In the genomic region with DNA sequence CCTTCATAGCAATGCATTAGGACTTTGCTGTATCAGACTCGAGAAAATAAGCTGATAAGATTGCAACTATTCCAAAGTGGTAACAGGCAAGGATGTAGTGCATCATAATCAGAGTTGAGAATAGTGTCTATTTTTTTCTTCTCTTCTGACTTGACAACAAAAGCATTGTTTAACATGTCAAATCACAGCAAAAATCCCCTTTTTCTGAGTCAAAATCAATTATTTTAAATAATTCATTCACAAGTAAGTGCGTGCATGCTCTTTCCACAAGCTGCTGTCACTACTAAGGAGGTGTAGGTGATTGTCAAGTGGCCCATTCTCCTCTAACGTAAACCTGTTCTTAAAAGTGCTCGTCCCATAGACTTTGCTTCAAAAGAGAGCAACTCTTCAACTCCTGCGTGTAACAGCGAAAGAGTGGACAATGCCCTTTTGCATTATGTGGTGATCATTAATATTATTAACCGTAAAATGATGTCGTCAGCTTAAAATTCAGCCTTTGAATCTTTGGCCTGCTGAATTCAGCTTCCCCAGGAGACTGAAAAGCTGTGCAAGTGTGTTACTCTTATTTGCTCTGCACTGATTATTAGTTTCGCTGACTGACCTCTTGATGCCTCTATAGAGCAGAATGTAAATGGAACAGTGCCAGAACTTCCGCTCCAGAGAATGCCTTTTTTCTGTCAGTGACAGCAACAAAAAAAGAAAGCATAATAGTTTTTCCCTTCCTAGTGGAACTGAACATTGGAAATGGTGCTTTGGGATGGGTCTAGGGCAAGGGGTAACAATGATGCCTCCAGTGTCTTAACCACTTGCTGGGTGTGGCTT, we compare ENCODE assay signal across 26 cellular contexts.
DNase-seq lines count a peak whose midpoint lies in the region; ATAC-seq and TF ChIP-seq lines count a peak whose summit lies in the region.
"Had no signal": no experiment of that assay in that cellular context is flagged by ENCODE, and none has a peak within 500 bp of the region (broad histone marks: within the 10 kb centered on the region; RNA-seq: fewer than 3 reads in every experiment).

No MANE protein-coding gene starts in this region.

- no peak overlapping the region for H3K9ac ChIP-seq in IMR-90 (ENCODE audit: low read depth, low read length)
- H3K9ac ChIP-seq: BLaER1, KMS-11 had no signal

- no peak overlapping the region for H3K4me2 ChIP-seq in IMR-90 (ENCODE audit: low read depth, low read length)
- H3K4me2 ChIP-seq: BLaER1, KMS-11 had no signal

- no peak for TF ChIP-seq RAD21 in IMR-90 (IDR thresholded peaks at IDR 0.05; ENCODE audit: low read length)

- peaks cover 2% of the 10 kb centered on the region; the same call in 1 of the 2 replicates for H3K9me3 ChIP-seq in IMR-90 (ENCODE audit: control insufficient read depth, insufficient read depth, low read length)
- H3K9me3 ChIP-seq in T-helper 17 cell (ENCODE audit: control insufficient read depth, low read length, poor library complexity, severe bottlenecking), result no peaks in the 10 kb centered on the region
- H3K9me3 ChIP-seq: BLaER1, gastrocnemius medialis, transverse colon had no signal

- H3K27ac ChIP-seq in IMR-90 (ENCODE audit: insufficient read depth, low read length), result no peak overlapping the region
- peak overlapping the region; percentile 57 for H3K27ac ChIP-seq in angular gyrus (ENCODE audit: low read depth, low read length)
- H3K27ac ChIP-seq: BLaER1, gastrocnemius medialis, HL-60, KMS-11, SK-N-MC, transverse colon had no signal

- WGBS in IMR-90 (ENCODE audit: extremely low coverage in 2 of 2, insufficient read length in 1 of 2), 2 experiments, result no CpG with 5 or more reads among the region's 10 CpGs

- H2BK120ac ChIP-seq in IMR-90 (ENCODE audit: low read depth, low read length), result no peak overlapping the region

- H4K91ac ChIP-seq in IMR-90 (ENCODE audit: insufficient read depth, low read depth, low read length), result no peak overlapping the region

- H3K36me3 ChIP-seq in IMR-90 (ENCODE audit: control insufficient read depth, insufficient read depth, low read length), result no peaks in the 10 kb centered on the region
- H3K36me3 ChIP-seq: BLaER1, gastrocnemius medialis, MG63, transverse colon had no signal

- TF ChIP-seq POLR2A in IMR-90 (IDR thresholded peaks at IDR 0.05; ENCODE audit: low read depth, low read length), result no peak

- no peak overlapping the region for H3K4me3 Mint-ChIP-seq in T-helper 17 cell
- H3K4me3 Mint-ChIP-seq in activated T-helper 1 cell treated with anti-CD3 and anti-CD28 coated beads, Interleukin-12 subunit alpha, Interleukin-12 subunit beta, Interleukin-2, Interleukin-4 antibody, amounts not matched to agents 30 ng/mL and 10 ng/mL and 1 ng/mL, durations not matched to agents 14 hours and 24 hours and 36 hours, result no peak overlapping the region
- H3K4me3 Mint-ChIP-seq: activated B cell treated with CpG ODN at 0.5 μM for 24 hours; activated naive CD8-positive, alpha-beta T cell treated with anti-CD3 and anti-CD28 coated beads, Interleukin-2, amount 50 U/mL, for 24 hours; activated T-cell treated with anti-CD3 and anti-CD28 coated beads, Interleukin-2, amount 50 U/mL, for 4 hours; memory B cell had no signal

- H3K9me3 Mint-ChIP-seq in activated T-helper 1 cell treated with anti-CD3 and anti-CD28 coated beads, Interleukin-12 subunit alpha, Interleukin-12 subunit beta, Interleukin-2, Interleukin-4 antibody, amounts not matched to agents 30 ng/mL and 10 ng/mL and 1 ng/mL, durations not matched to agents 14 hours and 24 hours and 36 hours, result peaks cover 5% of the 10 kb centered on the region

- TF ChIP-seq CTCF in IMR-90 (conservative IDR thresholded peaks at IDR 0.05; ENCODE audit: low read depth, low read length), result no peak

- H3K23ac ChIP-seq in IMR-90 (ENCODE audit: low read depth, low read length), result no peak overlapping the region

- intact Hi-C loops in IMR-90 (cut with micrococcal nuclease) (no loop called here), sciatic nerve (cut with DNase I) (no loop called here)
- intact Hi-C loops in activated T-helper 1 cell treated with anti-CD3 and anti-CD28 coated beads, Interleukin-12 subunit alpha, Interleukin-12 subunit beta, Interleukin-2, Interleukin-4 antibody, amounts not matched to agents 30 ng/mL and 10 ng/mL and 1 ng/mL, durations not matched to agents 14 hours and 24 hours and 36 hours (cut with micrococcal nuclease), result no loop called here

- H2AFZ ChIP-seq in IMR-90 (replicated peaks; ENCODE audit: low read length, poor library complexity), result no peak overlapping the region

- no peaks in the 10 kb centered on the region for H3K4me1 Mint-ChIP-seq in T-helper 17 cell
- H3K4me1 Mint-ChIP-seq in activated T-helper 1 cell treated with anti-CD3 and anti-CD28 coated beads, Interleukin-12 subunit alpha, Interleukin-12 subunit beta, Interleukin-2, Interleukin-4 antibody, amounts not matched to agents 30 ng/mL and 10 ng/mL and 1 ng/mL, durations not matched to agents 14 hours and 24 hours and 36 hours (ENCODE audit: low read depth), result no peaks in the 10 kb centered on the region
- H3K4me1 Mint-ChIP-seq: activated B cell treated with CpG ODN at 0.5 μM for 24 hours; activated naive CD8-positive, alpha-beta T cell treated with anti-CD3 and anti-CD28 coated beads, Interleukin-2, amount 50 U/mL, for 24 hours; memory B cell had no signal

- H3K27me3 Mint-ChIP-seq in T-helper 17 cell, result no peaks in the 10 kb centered on the region
- H3K27me3 Mint-ChIP-seq in activated T-helper 1 cell treated with anti-CD3 and anti-CD28 coated beads, Interleukin-12 subunit alpha, Interleukin-12 subunit beta, Interleukin-2, Interleukin-4 antibody, amounts not matched to agents 30 ng/mL and 10 ng/mL and 1 ng/mL, durations not matched to agents 14 hours and 24 hours and 36 hours (ENCODE audit: insufficient read depth), result no peaks in the 10 kb centered on the region
- H3K27me3 Mint-ChIP-seq: activated B cell treated with CpG ODN at 0.5 μM for 24 hours; activated naive CD8-positive, alpha-beta T cell treated with anti-CD3 and anti-CD28 coated beads, Interleukin-2, amount 50 U/mL, for 24 hours; memory B cell had no signal

- no peak overlapping the region for H3K18ac ChIP-seq in IMR-90 (ENCODE audit: low read depth, low read length)

- H3K4me1 ChIP-seq in IMR-90 (ENCODE audit: control insufficient read depth, insufficient read depth, low read length), result no peaks in the 10 kb centered on the region
- H3K4me1 ChIP-seq: BLaER1, gastrocnemius medialis, transverse colon had no signal

- ATAC-seq in IMR-90 (ENCODE audit: low read depth), result no peak
- no peak for ATAC-seq in sciatic nerve
- no peak for ATAC-seq in T-helper 17 cell
- ATAC-seq: activated naive CD8-positive, alpha-beta T cell treated with anti-CD3 and anti-CD28 coated beads, Interleukin-2, amount 50 U/mL, for 24 hours; activated T-cell treated with anti-CD3 and anti-CD28 coated beads, Interleukin-2, amount 50 U/mL, for 4 hours; gastrocnemius medialis; HCT116; left cardiac atrium had no signal

- no peak overlapping the region for H3K4ac ChIP-seq in IMR-90 (ENCODE audit: low read depth, low read length)

- no TSS peak for BruUV-seq in IMR-90 (replicated peaks; lab: Mats Ljungman, UMichigan)

- no peaks in the 10 kb centered on the region for H3K27me3 ChIP-seq in IMR-90 (ENCODE audit: control insufficient read depth, insufficient read depth, low read length)
- H3K27me3 ChIP-seq: BLaER1, gastrocnemius medialis, MG63, transverse colon had no signal

- dilution Hi-C loops in IMR-90 (cut with HindIII; ENCODE audit: low sequenced_read_pairs, unreplicated experiment), result no loop called here

- no peak overlapping the region for H3K56ac ChIP-seq in IMR-90 (ENCODE audit: extremely low read depth, insufficient read depth, low read length)

- no peak overlapping the region for H2BK20ac ChIP-seq in IMR-90 (ENCODE audit: low read depth, low read length)

- DNase-seq in IMR-90 (no peak), globus pallidus (ENCODE audit: low spot score) (peak; percentile 67), pons (ENCODE audit: low spot score) (peak; percentile 65), sciatic nerve (ENCODE audit: low spot score) (no peak), T-helper 17 cell (no peak)
- DNase-seq in activated T-helper 1 cell treated with anti-CD3 and anti-CD28 coated beads, Interleukin-12 subunit alpha, Interleukin-12 subunit beta, Interleukin-2, Interleukin-4 antibody, amounts not matched to agents 30 ng/mL and 10 ng/mL and 1 ng/mL, durations not matched to agents 14 hours and 24 hours and 36 hours (ENCODE audit: low spot score), result no peak
- DNase-seq: activated B cell treated with CpG ODN at 0.5 μM for 24 hours; activated CD4-positive, alpha-beta T cell treated with anti-CD3 and anti-CD28 coated beads, Interleukin-2, amount 50 U/mL, for 1 hour; activated naive CD8-positive, alpha-beta T cell treated with anti-CD3 and anti-CD28 coated beads, Interleukin-2, amount 50 U/mL, for 24 hours; activated T-cell treated with anti-CD3 and anti-CD28 coated beads, Interleukin-2, amount 50 U/mL, for 4 hours; DMS 273 treated with DMSO at 0.1 percent for 48 hours; gastrocnemius medialis; left cardiac atrium; MG63; NCI-H2029 treated with DMSO at 0.1 percent for 48 hours; posterior cingulate gyrus; stimulated activated CD4-positive, alpha-beta T cell treated with anti-CD3 and anti-CD28 coated beads, Interleukin-4, amount 100 ng/mL, for 1 hour; T-helper 1 cell; transverse colon had no signal

- CTCF ChIA-PET in IMR-90 (lab: Yijun Ruan, JAX), result no interaction called here

- H3K4me3 ChIP-seq in IMR-90 (ENCODE audit: insufficient read depth, low read depth, low read length), result no peak overlapping the region
- H3K4me3 ChIP-seq: BLaER1, gastrocnemius medialis, MG63, SK-N-MC, transverse colon had no signal

- POLR2A ChIA-PET in IMR-90 (lab: Charles Lee; ENCODE audit: unreplicated experiment), result no interaction called here

- no peak overlapping the region for H4K8ac ChIP-seq in IMR-90 (ENCODE audit: low read depth in 2 of 2, low read length in 2 of 2)

- in situ Hi-C loops in IMR-90 (cut with MboI; ENCODE audit: low sequenced_read_pairs), result no loop called here

- no peak overlapping the region for H2AK5ac ChIP-seq in IMR-90 (ENCODE audit: low read depth, low read length)

- no peak overlapping the region for H2AK9ac ChIP-seq in IMR-90 (replicated peaks; ENCODE audit: low read depth, low read length, poor library complexity)

- H4K20me1 ChIP-seq in IMR-90 (ENCODE audit: insufficient read depth, low read length), result no peaks in the 10 kb centered on the region
- H4K20me1 ChIP-seq: BLaER1 had no signal

- no peak overlapping the region for H2BK15ac ChIP-seq in IMR-90 (ENCODE audit: low read depth, low read length)

- no peak overlapping the region for H4K5ac ChIP-seq in IMR-90 (ENCODE audit: low read depth, low read length)

- no peaks in the 10 kb centered on the region for H3K9me1 ChIP-seq in IMR-90 (ENCODE audit: insufficient read depth, low read length)

- no peak overlapping the region for H3K27ac Mint-ChIP-seq in T-helper 17 cell
- H3K27ac Mint-ChIP-seq in activated T-helper 1 cell treated with anti-CD3 and anti-CD28 coated beads, Interleukin-12 subunit alpha, Interleukin-12 subunit beta, Interleukin-2, Interleukin-4 antibody, amounts not matched to agents 30 ng/mL and 10 ng/mL and 1 ng/mL, durations not matched to agents 14 hours and 24 hours and 36 hours, result no peak overlapping the region
- H3K27ac Mint-ChIP-seq: activated B cell treated with CpG ODN at 0.5 μM for 24 hours; activated naive CD8-positive, alpha-beta T cell treated with anti-CD3 and anti-CD28 coated beads, Interleukin-2, amount 50 U/mL, for 24 hours; memory B cell had no signal

- H3K36me3 Mint-ChIP-seq in T-helper 17 cell (ENCODE audit: low read depth), result no peaks in the 10 kb centered on the region
- H3K36me3 Mint-ChIP-seq in activated T-helper 1 cell treated with anti-CD3 and anti-CD28 coated beads, Interleukin-12 subunit alpha, Interleukin-12 subunit beta, Interleukin-2, Interleukin-4 antibody, amounts not matched to agents 30 ng/mL and 10 ng/mL and 1 ng/mL, durations not matched to agents 14 hours and 24 hours and 36 hours (ENCODE audit: low read depth), result no peaks in the 10 kb centered on the region
- H3K36me3 Mint-ChIP-seq: memory B cell had no signal

- H3K14ac ChIP-seq in IMR-90 (replicated peaks; ENCODE audit: low read depth, low read length), result no peak overlapping the region

- H2BK5ac ChIP-seq in IMR-90 (ENCODE audit: low read depth, low read length, poor library complexity, severe bottlenecking), result no peak overlapping the region

- H3K79me1 ChIP-seq in IMR-90 (ENCODE audit: low read depth in 1 of 2, low read length in 2 of 2), result no peaks in the 10 kb centered on the region

Comparison
In these comparisons a context has a peak if more than half of its experiments do, and no peak if none do; other contexts are left out.
1. DNase-seq: peak in globus pallidus (single experiment) and pons (single experiment); none in IMR-90 (single experiment), sciatic nerve (single experiment), T-helper 17 cell (0 of 3) and activated T-helper 1 cell treated with anti-CD3 and anti-CD28 coated beads, Interleukin-12 subunit alpha, Interleukin-12 subunit beta, Interleukin-2, Interleukin-4 antibody, amounts not matched to agents 30 ng/mL and 10 ng/mL and 1 ng/mL, durations not matched to agents 14 hours and 24 hours and 36 hours (single experiment).